Comparison of ENCODE assay signal across 8 cellular contexts in the genomic region with DNA sequence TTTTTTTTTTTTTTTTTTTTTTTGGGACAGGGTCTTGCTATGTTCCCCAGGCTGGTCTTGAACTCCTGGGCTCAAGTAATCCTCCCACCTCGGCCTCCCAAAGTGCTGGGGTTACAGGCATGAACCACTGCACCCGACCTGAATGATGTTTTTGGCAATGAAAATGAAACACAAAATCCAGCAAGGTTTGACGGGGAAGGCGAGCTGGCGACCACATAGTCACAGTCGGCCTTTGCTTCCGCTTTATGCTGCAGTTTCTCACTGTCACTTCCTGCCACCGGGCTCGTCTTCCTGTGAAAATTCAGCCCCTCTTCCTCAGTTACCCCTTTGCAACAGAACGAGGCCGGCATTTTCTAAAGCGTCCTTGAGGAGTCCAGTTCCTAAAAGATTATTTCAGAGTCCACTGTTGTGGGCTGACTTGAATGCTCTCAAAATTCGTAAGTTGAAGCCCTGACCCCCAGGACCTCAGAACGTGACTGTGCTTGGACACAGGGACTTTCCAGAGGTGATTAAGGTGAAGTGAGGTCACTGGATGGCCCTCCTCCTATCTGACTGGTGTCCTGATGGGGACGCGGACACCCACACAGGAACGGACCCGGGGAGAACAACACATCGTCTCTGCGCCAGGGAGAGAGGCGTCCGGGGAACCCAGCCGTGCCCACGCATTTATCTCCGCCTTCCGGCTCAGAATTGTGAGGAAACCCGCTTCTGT. TPM values are rescaled to one million over a fixed set of nuclear protein-coding genes. Genes with fewer than 3 reads are reported as not detected.
A peak's percentile ranks its signal among the peaks of the same experiment; 100 is the strongest.
DNase-seq lines count a peak whose midpoint lies in the region; ATAC-seq, FAIRE-seq and TF ChIP-seq lines count a peak whose summit lies in the region.

No MANE protein-coding gene starts in this region.

- H3K36me3 ChIP-seq in endothelial cell of umbilical vein (ENCODE audit: control insufficient read depth in 2 of 2, extremely low read depth in 1 of 2, insufficient read depth in 2 of 2, low read length in 2 of 2) (no peaks in the 10 kb centered on the region), Caco-2 (ENCODE audit: control insufficient read depth, insufficient read depth, low read length) (no peaks in the 10 kb centered on the region; the same call in 1 of the 2 replicates)

- no peaks in the 10 kb centered on the region for H3K9me3 ChIP-seq in endothelial cell of umbilical vein (replicated peaks; ENCODE audit: control insufficient read depth, insufficient read depth, low read length)
- H3K9me3 ChIP-seq in Caco-2, result no peaks in the 10 kb centered on the region

- no peak for TF ChIP-seq POLR2A in endothelial cell of umbilical vein (IDR thresholded peaks at IDR 0.05; ENCODE audit: low read depth, low read length)

- no peak overlapping the region for H3K4me3 Mint-ChIP-seq in Caco-2 (ENCODE audit: unreplicated experiment)

- peak; percentile 34 for ATAC-seq in HG03354 (IDR thresholded peaks at IDR 0.05; ENCODE audit: poor library complexity, severe bottlenecking, unreplicated experiment)

- H4K20me1 ChIP-seq in endothelial cell of umbilical vein (replicated peaks; ENCODE audit: control insufficient read depth, extremely low read depth, insufficient read depth, low read length), result no peaks in the 10 kb centered on the region

- TF ChIP-seq CTCF in GM10248 (IDR thresholded peaks at IDR 0.05; ENCODE audit: control extremely low read depth, extremely low read depth, low read depth, missing control alignments), result no peak
- TF ChIP-seq CTCF in endothelial cell of umbilical vein (IDR thresholded peaks at IDR 0.05; ENCODE audit: extremely low read depth in 1 of 2, insufficient read depth in 1 of 2, low read depth in 1 of 2, low read length in 2 of 2), result no peak
- TF ChIP-seq CTCF in Caco-2 (IDR thresholded peaks at IDR 0.05; ENCODE audit: insufficient read depth in 1 of 2, low read depth in 1 of 2, low read length in 1 of 2, severe bottlenecking in 1 of 2, unreplicated experiment in 1 of 2), result no peak

- dilution Hi-C loops in endothelial cell of umbilical vein (cut with MboI; ENCODE audit: extremely low pct_ligation_motif_present, low sequenced_read_pairs), result no loop called here

- H3K9me3 Mint-ChIP-seq in Caco-2 (ENCODE audit: unreplicated experiment), result no peaks in the 10 kb centered on the region

- FAIRE-seq in endothelial cell of umbilical vein (lab: Jason Lieb, UNC), result peak; percentile 85

- H3K9me1 ChIP-seq in endothelial cell of umbilical vein (replicated peaks; ENCODE audit: control insufficient read depth, extremely low read depth, insufficient read depth, low read length), result no peaks in the 10 kb centered on the region

- POLR2A ChIA-PET in GM10248 (lab: Yijun Ruan, JAX) (interaction anchor here (0.8 kb wide), 1 partner anchor 12 kb away, joined by 4 read pairs; no protein-coding TSS in a partner anchor), endothelial cell of umbilical vein (lab: Charles Lee) (no interaction called here), Caco-2 (lab: Charles Lee) (no interaction called here)

- H3K36me3 Mint-ChIP-seq in Caco-2 (ENCODE audit: insufficient read depth, unreplicated experiment), result peaks cover 12% of the 10 kb centered on the region

- H3K79me2 ChIP-seq in endothelial cell of umbilical vein (ENCODE audit: control insufficient read depth, insufficient read depth, low read length), result peaks cover 16% of the 10 kb centered on the region

- intact Hi-C loops in endothelial cell of umbilical vein (cut with micrococcal nuclease), result loop anchor here (10.0 kb wide), 1 partner anchor 142 kb away; a partner anchor contains a TSS
- intact Hi-C loops in Caco-2 (cut with micrococcal nuclease; ENCODE audit: unreplicated experiment), result no loop called here

- BruUV-seq in endothelial cell of umbilical vein (replicated peaks; lab: Mats Ljungman, UMichigan) (TSS peak; percentile 36), Caco-2 (replicated peaks; lab: Mats Ljungman, UMichigan) (no TSS peak)

- H3K27ac Mint-ChIP-seq in Caco-2 (ENCODE audit: unreplicated experiment), result no peak overlapping the region

- no peaks in the 10 kb centered on the region for H3K27me3 Mint-ChIP-seq in Caco-2 (ENCODE audit: insufficient read depth, unreplicated experiment)

- DNase-seq in GM10248 (ENCODE audit: extremely low spot score) (peak; percentile 81), endothelial cell of umbilical vein (ENCODE audit: low read depth, low spot score) (peak; percentile 14), cerebellar nuclear complex (lab: John Stamatoyannopoulos, UW) (no peak), Caco-2 (no peak), OCI-M2 (lab: John Stamatoyannopoulos, UW; ENCODE audit: unreplicated experiment) (no peak)
- peak; percentile 75 for DNase-seq in activated CD4-positive, alpha-beta T cell treated with anti-CD3 and anti-CD28 coated beads for 48 hours
- peak; percentile 40 to 63 (median 52) for DNase-seq in stimulated activated CD4-positive, alpha-beta T cell treated with anti-CD3 and anti-CD28 coated beads, TNF-alpha, amount 100 ng/mL, for 24 hours (ENCODE audit: low read depth in 3 of 3)

- no peak overlapping the region for H3K9ac ChIP-seq in endothelial cell of umbilical vein (replicated peaks; ENCODE audit: extremely low read depth, insufficient read depth, low read length)

- peak overlapping the region; percentile 96 for H2AFZ ChIP-seq in endothelial cell of umbilical vein (ENCODE audit: low read depth, low read length)

- H3K4me1 ChIP-seq in endothelial cell of umbilical vein (ENCODE audit: control insufficient read depth, extremely low read depth, insufficient read depth, low read length) (peaks cover 13% of the 10 kb centered on the region), Caco-2 (peaks cover 9% of the 10 kb centered on the region; the same call in 1 of the 2 replicates)

- no peak overlapping the region for H3K27ac ChIP-seq in endothelial cell of umbilical vein (ENCODE audit: insufficient read depth, low read depth, low read length)

- H3K4me3 ChIP-seq in endothelial cell of umbilical vein (replicated peaks in 1 of 3; ENCODE audit: insufficient read depth in 1 of 3, low read depth in 1 of 3, low read length in 3 of 3), result no peak overlapping the region
- no peak overlapping the region for H3K4me3 ChIP-seq in Caco-2 (ENCODE audit: low read depth, low read length)

- H3K4me1 Mint-ChIP-seq in Caco-2 (ENCODE audit: low read depth, unreplicated experiment), result peaks cover 6% of the 10 kb centered on the region

- H3K27me3 ChIP-seq in endothelial cell of umbilical vein (ENCODE audit: control insufficient read depth in 2 of 2, insufficient read depth in 2 of 2, low read length in 2 of 2) (no peaks in the 10 kb centered on the region), Caco-2 (replicated peaks; ENCODE audit: control insufficient read depth, insufficient read depth, low read length) (no peaks in the 10 kb centered on the region)

- CTCF ChIA-PET in GM10248 (lab: Yijun Ruan, JAX), result interaction anchor here (1.2 to 5.6 kb wide), 5 partner anchors 8 to 218 kb away, joined by 3 to 44 read pairs (median 6); no protein-coding TSS in a partner anchor
- CTCF ChIA-PET in endothelial cell of umbilical vein (lab: Charles Lee), result interaction anchor here (1.2 to 3.0 kb wide), 3 partner anchors 9 to 299 kb away, joined by 3 to 13 read pairs (median 3); no protein-coding TSS in a partner anchor
- CTCF ChIA-PET in Caco-2 (lab: Charles Lee), result no interaction called here

- H3K4me2 ChIP-seq in endothelial cell of umbilical vein (ENCODE audit: insufficient read depth, low read length), result peak overlapping the region; percentile 60

TF ChIP-seq in endothelial cell of umbilical vein, 7 proteins besides CTCF, POLR2A, EP300 and RAD21:
- TF ChIP-seq JUN (IDR thresholded peaks at IDR 0.05; ENCODE audit: borderline replicate concordance, insufficient read depth, insufficient read length, low read depth), result no peak

RNA-seq across cellular contexts. Expression of a gene that starts 2.9 kb away (rescaled TPM):
- total RNA-seq in endothelial cell of umbilical vein, result 39.0 and 48.2 TPM in 2 replicates
- polyA plus RNA-seq in endothelial cell of umbilical vein, result 119 and 183 TPM in 2 replicates
- polyA plus RNA-seq in endothelial cell of umbilical vein (2011; cell fraction: cytosol; rRNA removed), result 109 and 130 TPM in 2 replicates
- polyA plus RNA-seq in endothelial cell of umbilical vein (2011; cell fraction: nucleus; rRNA removed), result 50.2 and 53.6 TPM in 2 replicates
- polyA plus RNA-seq in endothelial cell of umbilical vein (2012), result 48.7 and 50.2 TPM in 2 replicates
- 33.5 and 41.2 TPM in 2 replicates for polyA minus RNA-seq in endothelial cell of umbilical vein
- polyA minus RNA-seq in endothelial cell of umbilical vein (2011; cell fraction: cytosol; rRNA and poly(A)+ RNA removed), result 14.5 TPM
- 8.9 and 10.2 TPM in 2 replicates for polyA minus RNA-seq in endothelial cell of umbilical vein (2011; cell fraction: nucleus; rRNA and poly(A)+ RNA removed)
- 28.2 and 28.7 TPM in 2 replicates for total RNA-seq in Caco-2 (2022)

Comparison
In these comparisons a context has a peak if more than half of its experiments do, and no peak if none do; other contexts are left out.
1. DNase-seq: peak in GM10248 (single experiment), activated CD4-positive, alpha-beta T cell treated with anti-CD3 and anti-CD28 coated beads for 48 hours (single experiment), endothelial cell of umbilical vein (single experiment) and stimulated activated CD4-positive, alpha-beta T cell treated with anti-CD3 and anti-CD28 coated beads, TNF-alpha, amount 100 ng/mL, for 24 hours (3 of 3); none in cerebellar nuclear complex (0 of 2), Caco-2 (0 of 2) and OCI-M2 (single experiment).